17 cellular contexts compared by ENCODE assay signal in the genomic region with DNA sequence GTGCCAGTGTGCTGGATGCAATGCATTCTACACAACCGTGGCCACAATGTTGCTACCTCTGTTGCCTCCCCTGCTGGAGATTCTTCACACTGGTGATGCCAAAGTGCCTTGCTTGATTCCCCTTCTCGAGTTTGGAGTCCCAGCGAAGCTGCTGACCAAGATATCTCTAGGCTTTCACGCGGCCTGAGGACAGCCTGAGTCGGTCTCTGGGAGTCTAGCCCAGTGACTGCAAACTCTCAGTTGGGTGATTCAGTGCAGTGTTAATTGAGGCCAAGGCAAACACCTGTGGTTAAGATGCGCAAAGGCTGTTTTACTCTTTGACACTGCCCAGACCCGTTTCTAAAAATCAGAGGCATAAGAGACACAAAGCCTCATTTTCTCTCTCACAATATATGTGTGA.
DNase-seq lines count a peak whose midpoint lies in the region; ATAC-seq and TF ChIP-seq lines count a peak whose summit lies in the region.
"Had no signal": no experiment of that assay in that cellular context is flagged by ENCODE, and none has a peak within 500 bp of the region (broad histone marks: within the 10 kb centered on the region; RNA-seq: fewer than 3 reads in every experiment).

No MANE protein-coding gene starts in this region.

- no peak overlapping the region for H2AFZ ChIP-seq in trophoblast cell (ENCODE audit: insufficient read depth, low read length, poor library complexity)
- H2AFZ ChIP-seq: GM23248 had no signal

- no peak overlapping the region for H2BK5ac ChIP-seq in trophoblast cell (ENCODE audit: low read depth, low read length, poor library complexity)

- in situ Hi-C loops in GM13976 (cut with MboI; ENCODE audit: low sequenced_read_pairs, unreplicated experiment): no loop called here

- H3K4me1 ChIP-seq in trophoblast cell (ENCODE audit: control insufficient read depth in 1 of 2, insufficient read depth in 2 of 2, low read length in 2 of 2): peaks cover 7% of the 10 kb centered on the region in 2 experiments
- H3K4me1 ChIP-seq in CD8-positive, alpha-beta memory T cell (ENCODE audit: insufficient read depth, low read length): no peaks in the 10 kb centered on the region
- H3K4me1 ChIP-seq: BLaER1 had no signal

- H3K79me2 ChIP-seq in trophoblast cell (ENCODE audit: control insufficient read depth, insufficient read depth, low read length, poor library complexity): no peaks in the 10 kb centered on the region

- H3K23ac ChIP-seq in trophoblast cell (ENCODE audit: low read length): no peak overlapping the region

- H3K27me3 ChIP-seq in trophoblast cell (ENCODE audit: insufficient read depth, low read length): no peaks in the 10 kb centered on the region
- no peaks in the 10 kb centered on the region for H3K27me3 ChIP-seq in CD8-positive, alpha-beta memory T cell (ENCODE audit: insufficient read depth, low read length, poor library complexity, severe bottlenecking)
- H3K27me3 ChIP-seq: BLaER1 had no signal

- CTCF ChIA-PET in WTC11 (lab: Charles Lee): no interaction called here
- CTCF ChIA-PET in CD8-positive, alpha-beta memory T cell (lab: Charles Lee): no interaction called here

- H3K18ac ChIP-seq in trophoblast cell (ENCODE audit: low read length): no peak overlapping the region

- H3K4me1 Mint-ChIP-seq in WTC11: peaks cover 11% of the 10 kb centered on the region
- H3K4me1 Mint-ChIP-seq in CD8-positive, alpha-beta memory T cell: no peaks in the 10 kb centered on the region
- H3K4me1 Mint-ChIP-seq: B cell; CD4-positive, CD25-positive, alpha-beta regulatory T cell had no signal

- no peak overlapping the region for H3K14ac ChIP-seq in trophoblast cell (ENCODE audit: low read length)

- no peak overlapping the region for H2BK12ac ChIP-seq in trophoblast cell (ENCODE audit: low read length)

- H3K27ac ChIP-seq in trophoblast cell (ENCODE audit: low read depth, low read length): no peak overlapping the region
- H3K27ac ChIP-seq in CD8-positive, alpha-beta memory T cell (ENCODE audit: low read depth, low read length): no peak overlapping the region
- H3K27ac ChIP-seq: 22Rv1, BLaER1, C4-2B, GM23248 had no signal

- no peak overlapping the region for H3K4ac ChIP-seq in trophoblast cell (ENCODE audit: low read depth, low read length)

- H3K4me3 Mint-ChIP-seq in WTC11: no peak overlapping the region
- no peak overlapping the region for H3K4me3 Mint-ChIP-seq in CD8-positive, alpha-beta memory T cell
- H3K4me3 Mint-ChIP-seq: B cell; CD4-positive, CD25-positive, alpha-beta regulatory T cell; CD8-positive, alpha-beta T cell had no signal

- peaks cover 2% of the 10 kb centered on the region for H3K9me3 ChIP-seq in trophoblast cell (ENCODE audit: insufficient read depth, low read depth, low read length)
- no peaks in the 10 kb centered on the region for H3K9me3 ChIP-seq in CD8-positive, alpha-beta memory T cell (ENCODE audit: low read length)
- H3K9me3 ChIP-seq: BLaER1 had no signal

- H4K8ac ChIP-seq in trophoblast cell (ENCODE audit: low read depth, low read length): no peak overlapping the region

- H3K79me1 ChIP-seq in trophoblast cell (ENCODE audit: low read length): peaks cover 8% of the 10 kb centered on the region

- H3K4me2 ChIP-seq in trophoblast cell (ENCODE audit: low read length): no peak overlapping the region
- H3K4me2 ChIP-seq: BLaER1 had no signal

- H3K27me3 Mint-ChIP-seq in WTC11 (ENCODE audit: low read depth): no peaks in the 10 kb centered on the region
- H3K27me3 Mint-ChIP-seq in CD8-positive, alpha-beta memory T cell: no peaks in the 10 kb centered on the region
- H3K27me3 Mint-ChIP-seq: B cell; CD4-positive, CD25-positive, alpha-beta regulatory T cell had no signal

- H2BK120ac ChIP-seq in trophoblast cell (ENCODE audit: insufficient read depth, low read length, poor library complexity): no peak overlapping the region

- TF ChIP-seq CTCF in GM13976 (IDR thresholded peaks at IDR 0.05; ENCODE audit: borderline replicate concordance, control extremely low read depth, extremely low read depth, insufficient read depth, missing control alignments): peak; percentile 0
- TF ChIP-seq CTCF in WTC11 (IDR thresholded peaks at IDR 0.05): no peak

- H3K9me3 Mint-ChIP-seq in WTC11: peaks cover 2% of the 10 kb centered on the region
- H3K9me3 Mint-ChIP-seq in CD8-positive, alpha-beta memory T cell: peaks cover 0 to 5% (median 2%) of the 10 kb centered on the region in 5 donors
- H3K9me3 Mint-ChIP-seq: CD8-positive, alpha-beta T cell had no signal

- H2AK5ac ChIP-seq in trophoblast cell (ENCODE audit: low read length): no peak overlapping the region

- H3K27ac Mint-ChIP-seq in WTC11: no peak overlapping the region
- H3K27ac Mint-ChIP-seq in CD8-positive, alpha-beta memory T cell: no peak overlapping the region
- H3K27ac Mint-ChIP-seq: B cell; CD4-positive, CD25-positive, alpha-beta regulatory T cell; CD8-positive, alpha-beta T cell had no signal

- no peak overlapping the region for H3K9ac ChIP-seq in trophoblast cell (ENCODE audit: low read length)
- H3K9ac ChIP-seq: BLaER1, GM23248 had no signal

- peak; percentile 48; the same call in 1 of the 2 replicates for ATAC-seq in WTC11
- ATAC-seq: CD8-positive, alpha-beta T cell had no signal

- no peak overlapping the region for H4K12ac ChIP-seq in trophoblast cell (ENCODE audit: low read depth, low read length)

- DNase-seq in GM13976 (ENCODE audit: low spot score) (no peak), WTC11 (ENCODE audit: low spot score) (no peak), islet precursor cell (peak; percentile 54), trophoblast cell (no peak), NCI-H1105 (lab: John Stamatoyannopoulos, UW) (no peak), SKM-1 treated with dmso at 0.1 percent for 144 hours (lab: John Stamatoyannopoulos, UW; ENCODE audit: unreplicated experiment) (no peak)
- no peak for DNase-seq in CD8-positive, alpha-beta memory T cell
- DNase-seq: CD4-positive, CD25-positive, alpha-beta regulatory T cell; CD8-positive, alpha-beta T cell; DMS53; DND-41; GM23248; HCEC 1CT had no signal

- H3K4me3 ChIP-seq in trophoblast cell (ENCODE audit: low read depth, low read length): peak overlapping the region; percentile 43
- no peak overlapping the region for H3K4me3 ChIP-seq in CD8-positive, alpha-beta memory T cell (ENCODE audit: low read length)
- H3K4me3 ChIP-seq: BLaER1, GM23248 had no signal

- H3K36me3 Mint-ChIP-seq in WTC11: 0 out of 2 replicates have a peak, but pooled peaks cover 3% of the 10 kb centered on the region
- peaks cover 0 to 1% (median 0%) of the 10 kb centered on the region in 3 donors for H3K36me3 Mint-ChIP-seq in CD8-positive, alpha-beta memory T cell
- H3K36me3 Mint-ChIP-seq: CD4-positive, CD25-positive, alpha-beta regulatory T cell; CD8-positive, alpha-beta T cell had no signal

- H3K36me3 ChIP-seq in trophoblast cell (ENCODE audit: control insufficient read depth in 1 of 2, insufficient read depth in 2 of 2, low read length in 2 of 2): no peaks in the 10 kb centered on the region
- no peaks in the 10 kb centered on the region for H3K36me3 ChIP-seq in CD8-positive, alpha-beta memory T cell (ENCODE audit: insufficient read depth, low read length)
- H3K36me3 ChIP-seq: BLaER1 had no signal

- H4K91ac ChIP-seq in trophoblast cell (ENCODE audit: low read depth, low read length): no peak overlapping the region

- POLR2A ChIA-PET in WTC11 (lab: Charles Lee): no interaction called here
- POLR2A ChIA-PET in CD8-positive, alpha-beta memory T cell (lab: Charles Lee): no interaction called here

- no CpG with 5 or more reads among the region's 8 CpGs for WGBS in trophoblast cell (ENCODE audit: extremely low coverage, insufficient coverage, insufficient read length)

TF ChIP-seq in WTC11, 78 proteins besides CTCF, POLR2A, EP300 and RAD21 (continues in another document):
- TF ChIP-seq NFE2L1 (CRISPR knock-in tag; IDR thresholded peaks at IDR 0.05) (no peak), ELF4 (CRISPR knock-in tag; IDR thresholded peaks at IDR 0.05; ENCODE audit: low read depth) (no peak), NR2C2 (CRISPR knock-in tag; IDR thresholded peaks at IDR 0.05) (no peak), SP1 (CRISPR knock-in tag; conservative IDR thresholded peaks at IDR 0.05) (no peak), ZNF671 (CRISPR knock-in tag; IDR thresholded peaks at IDR 0.05) (no peak), CREB1 (CRISPR knock-in tag; IDR thresholded peaks at IDR 0.05) (no peak)
- TF ChIP-seq, protein P1, sequence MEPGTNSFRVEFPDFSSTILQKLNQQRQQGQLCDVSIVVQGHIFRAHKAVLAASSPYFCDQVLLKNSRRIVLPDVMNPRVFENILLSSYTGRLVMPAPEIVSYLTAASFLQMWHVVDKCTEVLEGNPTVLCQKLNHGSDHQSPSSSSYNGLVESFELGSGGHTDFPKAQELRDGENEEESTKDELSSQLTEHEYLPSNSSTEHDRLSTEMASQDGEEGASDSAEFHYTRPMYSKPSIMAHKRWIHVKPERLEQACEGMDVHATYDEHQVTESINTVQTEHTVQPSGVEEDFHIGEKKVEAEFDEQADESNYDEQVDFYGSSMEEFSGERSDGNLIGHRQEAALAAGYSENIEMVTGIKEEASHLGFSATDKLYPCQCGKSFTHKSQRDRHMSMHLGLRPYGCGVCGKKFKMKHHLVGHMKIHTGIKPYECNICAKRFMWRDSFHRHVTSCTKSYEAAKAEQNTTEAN (CRISPR knock-in tag; IDR thresholded peaks at IDR 0.05): no peak
- TF ChIP-seq, protein P2, sequence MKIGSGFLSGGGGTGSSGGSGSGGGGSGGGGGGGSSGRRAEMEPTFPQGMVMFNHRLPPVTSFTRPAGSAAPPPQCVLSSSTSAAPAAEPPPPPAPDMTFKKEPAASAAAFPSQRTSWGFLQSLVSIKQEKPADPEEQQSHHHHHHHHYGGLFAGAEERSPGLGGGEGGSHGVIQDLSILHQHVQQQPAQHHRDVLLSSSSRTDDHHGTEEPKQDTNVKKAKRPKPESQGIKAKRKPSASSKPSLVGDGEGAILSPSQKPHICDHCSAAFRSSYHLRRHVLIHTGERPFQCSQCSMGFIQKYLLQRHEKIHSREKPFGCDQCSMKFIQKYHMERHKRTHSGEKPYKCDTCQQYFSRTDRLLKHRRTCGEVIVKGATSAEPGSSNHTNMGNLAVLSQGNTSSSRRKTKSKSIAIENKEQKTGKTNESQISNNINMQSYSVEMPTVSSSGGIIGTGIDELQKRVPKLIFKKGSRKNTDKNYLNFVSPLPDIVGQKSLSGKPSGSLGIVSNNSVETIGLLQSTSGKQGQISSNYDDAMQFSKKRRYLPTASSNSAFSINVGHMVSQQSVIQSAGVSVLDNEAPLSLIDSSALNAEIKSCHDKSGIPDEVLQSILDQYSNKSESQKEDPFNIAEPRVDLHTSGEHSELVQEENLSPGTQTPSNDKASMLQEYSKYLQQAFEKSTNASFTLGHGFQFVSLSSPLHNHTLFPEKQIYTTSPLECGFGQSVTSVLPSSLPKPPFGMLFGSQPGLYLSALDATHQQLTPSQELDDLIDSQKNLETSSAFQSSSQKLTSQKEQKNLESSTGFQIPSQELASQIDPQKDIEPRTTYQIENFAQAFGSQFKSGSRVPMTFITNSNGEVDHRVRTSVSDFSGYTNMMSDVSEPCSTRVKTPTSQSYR (CRISPR knock-in tag; IDR thresholded peaks at IDR 0.05): no peak
